In the genomic region with DNA sequence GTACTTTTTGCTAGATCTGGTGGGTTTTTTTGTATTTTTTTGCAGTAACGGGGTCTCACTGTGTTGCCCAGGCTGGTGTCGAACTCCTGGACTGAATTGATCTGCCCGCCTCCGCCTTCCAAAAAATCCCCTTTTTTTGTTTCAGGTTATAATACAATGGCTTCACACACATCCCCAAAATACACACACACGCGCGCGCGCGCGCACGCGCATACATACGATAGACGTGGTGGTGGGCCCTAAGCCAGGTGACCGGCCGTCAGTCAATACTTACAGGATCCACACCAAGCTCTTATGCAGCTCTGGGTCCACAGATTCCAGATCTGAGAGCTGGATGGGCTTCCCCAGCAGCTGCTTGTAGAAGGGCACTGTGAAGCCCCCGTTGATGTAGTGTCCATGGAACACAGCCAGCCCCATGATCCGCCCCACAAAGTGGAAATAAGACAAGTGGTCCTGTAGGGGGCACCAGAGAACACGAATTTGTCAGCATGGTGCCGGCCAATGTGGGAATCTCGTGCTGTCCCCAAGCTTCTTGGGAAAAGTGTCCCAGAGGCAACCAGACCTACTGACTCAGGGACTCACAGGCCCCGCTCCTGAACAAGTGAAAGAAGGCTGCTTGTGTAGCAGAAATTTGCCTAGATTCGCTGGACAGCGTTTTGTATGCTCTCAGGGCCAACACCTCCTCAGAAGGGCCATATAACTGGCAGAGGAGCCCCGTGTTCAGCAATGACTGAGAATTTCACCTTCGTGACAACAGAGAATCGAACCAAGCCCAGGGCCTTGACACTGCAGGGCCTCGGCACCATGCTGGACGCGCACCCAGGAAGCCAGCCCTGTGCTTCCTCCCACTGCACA, we compare ENCODE assay signal across 9 cellular contexts.
A peak's percentile ranks its signal among the peaks of the same experiment; 100 is the strongest.
DNase-seq lines count a peak whose midpoint lies in the region; ATAC-seq and TF ChIP-seq lines count a peak whose summit lies in the region.
"Had no signal": no experiment of that assay in that cellular context is flagged by ENCODE, and none has a peak within 500 bp of the region (broad histone marks: within the 10 kb centered on the region; RNA-seq: fewer than 3 reads in every experiment).

No MANE protein-coding gene starts in this region.

- H3K4me3 ChIP-seq in Panc1 (ENCODE audit: low read depth in 2 of 2, low read length in 2 of 2) (no peak overlapping the region), fibroblast of villous mesenchyme (ENCODE audit: low read depth, low read length) (no peak overlapping the region)

- POLR2A ChIA-PET in Panc1 (lab: Charles Lee), result interaction anchor here (0.7 kb wide), 1 partner anchor 38 kb away, joined by 3 read pairs; no protein-coding TSS in a partner anchor

- no TSS peak for BruUV-seq in Calu3 (replicated peaks; lab: Mats Ljungman, UMichigan)
- no TSS peak for BruUV-seq in Panc1 (replicated peaks; lab: Mats Ljungman, UMichigan)

- peak overlapping the region; percentile 72 for H3K27ac ChIP-seq in Panc1 (ENCODE audit: low read length)

- no peaks in the 10 kb centered on the region for H3K9me3 ChIP-seq in Panc1 (ENCODE audit: control insufficient read depth, insufficient read depth, low read depth, low read length)

- no peaks in the 10 kb centered on the region for H3K27me3 ChIP-seq in Panc1 (ENCODE audit: control insufficient read depth, insufficient read depth, low read length)

- TF ChIP-seq CTCF in Calu3 (IDR thresholded peaks at IDR 0.05; ENCODE audit: unreplicated experiment) (peak; percentile 42), Panc1 (IDR thresholded peaks at IDR 0.05) (peak; percentile 86), fibroblast of villous mesenchyme (IDR thresholded peaks at IDR 0.05; ENCODE audit: insufficient read depth, low read depth, low read length) (peak; percentile 72), neural crest cell (conservative IDR thresholded peaks at IDR 0.05) (peak; percentile 78)

- no peaks in the 10 kb centered on the region for H3K9me3 Mint-ChIP-seq in Calu3 (ENCODE audit: low read depth, unreplicated experiment)
- H3K9me3 Mint-ChIP-seq in neural crest cell, result no peaks in the 10 kb centered on the region
- H3K9me3 Mint-ChIP-seq: dendritic cell treated with granulocyte-macrophage colony-stimulating factor and Interleukin-4, amounts not matched to agents 40 ng/mL and 50 ng/mL, for 4 days had no signal

- peaks cover 24% of the 10 kb centered on the region for H3K4me1 ChIP-seq in Panc1 (ENCODE audit: control insufficient read depth, insufficient read depth, low read length)

- ATAC-seq in Panc1 (peak; percentile 84), HG02642 (IDR thresholded peaks at IDR 0.05; ENCODE audit: poor library complexity, unreplicated experiment) (no peak)

- peak; percentile 80 for DNase-seq in Calu3
- DNase-seq in Panc1 (ENCODE audit: low read depth, low spot score), result peak; percentile 78
- DNase-seq in activated T-helper 9 cell treated with anti-CD3 and anti-CD28 coated beads, Interleukin-2, amount 50 U/mL, for 16 hours (ENCODE audit: low read depth), result peak; percentile 34
- DNase-seq in fibroblast of villous mesenchyme (ENCODE audit: low read depth), result peak; percentile 88
- peak; percentile 81 for DNase-seq in neural crest cell (ENCODE audit: low read depth, low spot score)
- peak; percentile 77 for DNase-seq in stromal cell of bone marrow (ENCODE audit: low read depth)

- no peak for TF ChIP-seq EP300 in Ishikawa (IDR thresholded peaks at IDR 0.05; ENCODE audit: borderline replicate concordance)

- intact Hi-C loops in Calu3 (cut with micrococcal nuclease; ENCODE audit: unreplicated experiment) (loop anchor here (1.0 to 5.0 kb wide), 3 partner anchors 87 to 273 kb away; no protein-coding TSS in a partner anchor), Panc1 (cut with micrococcal nuclease; ENCODE audit: unreplicated experiment) (loop anchor here (1.0 to 10.0 kb wide), 2 partner anchors 84 to 273 kb away; no protein-coding TSS in a partner anchor)

- H3K4me3 Mint-ChIP-seq in Calu3 (ENCODE audit: low read depth, unreplicated experiment) (no peak overlapping the region), neural crest cell (peak overlapping the region; percentile 41)
- H3K4me3 Mint-ChIP-seq: dendritic cell treated with granulocyte-macrophage colony-stimulating factor and Interleukin-4, amounts not matched to agents 40 ng/mL and 50 ng/mL, for 4 days had no signal

- H3K27me3 Mint-ChIP-seq in Calu3 (ENCODE audit: unreplicated experiment) (no peaks in the 10 kb centered on the region), neural crest cell (ENCODE audit: low read depth) (no peaks in the 10 kb centered on the region)
- H3K27me3 Mint-ChIP-seq: dendritic cell treated with granulocyte-macrophage colony-stimulating factor and Interleukin-4, amounts not matched to agents 40 ng/mL and 50 ng/mL, for 4 days had no signal

- H3K27ac Mint-ChIP-seq in Calu3 (ENCODE audit: unreplicated experiment) (peak overlapping the region; percentile 42), neural crest cell (ENCODE audit: unreplicated experiment) (no peak overlapping the region)
- H3K27ac Mint-ChIP-seq: dendritic cell treated with granulocyte-macrophage colony-stimulating factor and Interleukin-4, amounts not matched to agents 40 ng/mL and 50 ng/mL, for 4 days had no signal

- CTCF ChIA-PET in Calu3 (lab: Charles Lee) (interaction anchor here (1.2 kb wide), 1 partner anchor 71 kb away, joined by 3 read pairs; no protein-coding TSS in a partner anchor), Panc1 (lab: Charles Lee) (interaction anchor here (0.6 kb wide), 1 partner anchor 15 kb away, joined by 8 read pairs; no protein-coding TSS in a partner anchor)

- peaks cover 10% of the 10 kb centered on the region for H3K36me3 ChIP-seq in Panc1 (ENCODE audit: control insufficient read depth, insufficient read depth, low read length)

- TF ChIP-seq RAD21 in Ishikawa (IDR thresholded peaks at IDR 0.05; ENCODE audit: low read depth), result peak; percentile 83

- H3K36me3 Mint-ChIP-seq in Calu3 (ENCODE audit: insufficient read depth, unreplicated experiment), result peaks cover 85% of the 10 kb centered on the region
- peaks cover 42% of the 10 kb centered on the region for H3K36me3 Mint-ChIP-seq in neural crest cell (ENCODE audit: low read depth)

- in situ Hi-C loops in Panc1 (cut with HindIII; ENCODE audit: low pct_unique_long_range_greater_than_20kb, low sequenced_read_pairs), result no loop called here

- H3K4me1 Mint-ChIP-seq in Calu3 (ENCODE audit: low read depth, unreplicated experiment), result peaks cover 10% of the 10 kb centered on the region
- H3K4me1 Mint-ChIP-seq in neural crest cell, result peaks cover 18% of the 10 kb centered on the region

TF ChIP-seq in Ishikawa, 13 proteins besides CTCF, POLR2A, EP300 and RAD21:
- TF ChIP-seq NFIC (IDR thresholded peaks at IDR 0.05), result 0 out of 2 replicates have a peak, but pooled peaks have one; percentile 16
- TF ChIP-seq TCF12 (IDR thresholded peaks at IDR 0.05; ENCODE audit: low read depth), result no peak
- TF ChIP-seq, protein P1, sequence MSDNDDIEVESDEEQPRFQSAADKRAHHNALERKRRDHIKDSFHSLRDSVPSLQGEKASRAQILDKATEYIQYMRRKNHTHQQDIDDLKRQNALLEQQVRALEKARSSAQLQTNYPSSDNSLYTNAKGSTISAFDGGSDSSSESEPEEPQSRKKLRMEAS (IDR thresholded peaks at IDR 0.05), result no peak
TF ChIP-seq in Ishikawa: peak in this region for 1.

Comparison
In these comparisons a context has a peak if more than half of its experiments do, and no peak if none do; other contexts are left out.
1. DNase-seq: peak in every context shown above with its lines; median percentile 88 in fibroblast of villous mesenchyme; 81 in neural crest cell; 80 in Calu3; 78 in Panc1; 77 in stromal cell of bone marrow; 34 in activated T-helper 9 cell treated with anti-CD3 and anti-CD28 coated beads, Interleukin-2, amount 50 U/mL, for 16 hours.